Comparison of ENCODE assay signal across 32 cellular contexts in genomic region chrX:28889691-28890090, GRCh38.
"Had no signal": no experiment of that assay in that cellular context is flagged by ENCODE, and none has a peak within 500 bp of the region (broad histone marks: within the 10 kb centered on the region; RNA-seq: fewer than 3 reads in every experiment).

No MANE protein-coding gene starts in this region.

- H3K4me1 ChIP-seq: breast epithelium had no signal

- H3K9me3 ChIP-seq: breast epithelium had no signal

- H3K9me3 Mint-ChIP-seq: activated CD4-positive, alpha-beta memory T cell treated with anti-CD3 and anti-CD28 coated beads, Interleukin-2, amount 10 ng/mL, durations not matched to agents 7 days and 5 days; activated naive CD4-positive, alpha-beta T cell treated with anti-CD3 and anti-CD28 coated beads, Interleukin-2, amount 10 ng/mL, durations not matched to agents 7 days and 5 days; activated naive CD8-positive, alpha-beta T cell treated with anti-CD3 and anti-CD28 coated beads, Interleukin-2, amount 50 U/mL, for 24 hours had no signal

- H3K4me1 Mint-ChIP-seq: activated CD4-positive, alpha-beta memory T cell treated with anti-CD3 and anti-CD28 coated beads, Interleukin-2, amount 10 ng/mL, durations not matched to agents 7 days and 5 days; activated CD8-positive, alpha-beta memory T cell treated with anti-CD3 and anti-CD28 coated beads, Interleukin-2, amount 10 ng/mL, durations not matched to agents 7 days and 5 days; activated naive CD4-positive, alpha-beta T cell treated with anti-CD3 and anti-CD28 coated beads, Interleukin-2, amount 10 ng/mL, durations not matched to agents 7 days and 5 days; activated naive CD8-positive, alpha-beta T cell treated with anti-CD3 and anti-CD28 coated beads, Interleukin-2, amount 50 U/mL, for 24 hours had no signal

- H3K27ac ChIP-seq: breast epithelium, PC-9, RWPE1, WERI-Rb-1 had no signal

- H3K36me3 Mint-ChIP-seq: activated CD8-positive, alpha-beta memory T cell treated with anti-CD3 and anti-CD28 coated beads, Interleukin-2, amount 10 ng/mL, durations not matched to agents 7 days and 5 days; activated naive CD4-positive, alpha-beta T cell treated with anti-CD3 and anti-CD28 coated beads, Interleukin-2, amount 10 ng/mL, durations not matched to agents 7 days and 5 days; activated naive CD8-positive, alpha-beta T cell had no signal

- H3K4me3 ChIP-seq: breast epithelium, PC-9 had no signal

- H3K4me3 Mint-ChIP-seq: activated CD4-positive, alpha-beta memory T cell treated with anti-CD3 and anti-CD28 coated beads, Interleukin-2, amount 10 ng/mL, durations not matched to agents 7 days and 5 days; activated CD8-positive, alpha-beta memory T cell treated with anti-CD3 and anti-CD28 coated beads, Interleukin-2, amount 10 ng/mL, durations not matched to agents 7 days and 5 days; activated naive CD4-positive, alpha-beta T cell treated with anti-CD3 and anti-CD28 coated beads, Interleukin-2, amount 10 ng/mL, durations not matched to agents 7 days and 5 days; activated naive CD8-positive, alpha-beta T cell; activated naive CD8-positive, alpha-beta T cell treated with anti-CD3 and anti-CD28 coated beads, Interleukin-2, amount 50 U/mL, for 24 hours had no signal

- H3K27me3 ChIP-seq: breast epithelium had no signal

- H3K27me3 Mint-ChIP-seq: activated CD4-positive, alpha-beta memory T cell treated with anti-CD3 and anti-CD28 coated beads, Interleukin-2, amount 10 ng/mL, durations not matched to agents 7 days and 5 days; activated CD8-positive, alpha-beta memory T cell treated with anti-CD3 and anti-CD28 coated beads, Interleukin-2, amount 10 ng/mL, durations not matched to agents 7 days and 5 days; activated naive CD4-positive, alpha-beta T cell treated with anti-CD3 and anti-CD28 coated beads, Interleukin-2, amount 10 ng/mL, durations not matched to agents 7 days and 5 days; activated naive CD8-positive, alpha-beta T cell; activated naive CD8-positive, alpha-beta T cell treated with anti-CD3 and anti-CD28 coated beads, Interleukin-2, amount 50 U/mL, for 24 hours had no signal

- H3K36me3 ChIP-seq: breast epithelium, WERI-Rb-1 had no signal

- DNase-seq: activated CD4-positive, alpha-beta memory T cell treated with anti-CD3 and anti-CD28 coated beads, Interleukin-2, amount 10 ng/mL, durations not matched to agents 7 days and 5 days; activated CD4-positive, alpha-beta T cell treated with anti-CD3 and anti-CD28 coated beads for 1 hour; activated CD4-positive, alpha-beta T cell treated with anti-CD3 and anti-CD28 coated beads for 48 hours; activated CD4-positive, CD25-positive, alpha-beta regulatory T cell; activated CD8-positive, alpha-beta memory T cell treated with anti-CD3 and anti-CD28 coated beads for 24 hours; activated CD8-positive, alpha-beta memory T cell treated with anti-CD3 and anti-CD28 coated beads, Interleukin-2, amount 10 ng/mL, durations not matched to agents 7 days and 5 days; activated CD8-positive, alpha-beta memory T cell treated with anti-CD3 and anti-CD28 coated beads, Interleukin-2, amount 50 U/mL, for 48 hours; activated effector memory CD4-positive, alpha-beta T cell treated with Interleukin-2 at 50 U/mL for 16 hours; activated naive CD4-positive, alpha-beta T cell treated with anti-CD3 and anti-CD28 coated beads, Interleukin-2, amount 10 ng/mL, durations not matched to agents 7 days and 5 days; activated naive CD8-positive, alpha-beta T cell treated with anti-CD3 and anti-CD28 coated beads, Interleukin-2, amount 50 U/mL, for 24 hours; activated T-cell treated with anti-CD3 and anti-CD28 coated beads, Interleukin-2, amount 50 U/mL, for 48 hours; anterior cingulate cortex; Kasumi-1; KG1; MM.1S; MV-4-11; NCI-H1092; NCI-H1436 treated with DMSO at 0.1 percent for 48 hours; NCI-H1694 treated with DMSO at 0.1 percent for 48 hours; NCI-H2029; NCI-H226; NCI-H524 treated with DMSO at 0.1 percent for 48 hours; PC-9; SIG-M5; SW 1271; T-helper 1 cell; T-helper 2 cell; T-helper 9 cell; WERI-Rb-1 had no signal

- H3K27ac Mint-ChIP-seq: activated CD4-positive, alpha-beta memory T cell treated with anti-CD3 and anti-CD28 coated beads, Interleukin-2, amount 10 ng/mL, durations not matched to agents 7 days and 5 days; activated CD8-positive, alpha-beta memory T cell treated with anti-CD3 and anti-CD28 coated beads, Interleukin-2, amount 10 ng/mL, durations not matched to agents 7 days and 5 days; activated naive CD4-positive, alpha-beta T cell treated with anti-CD3 and anti-CD28 coated beads, Interleukin-2, amount 10 ng/mL, durations not matched to agents 7 days and 5 days; activated naive CD8-positive, alpha-beta T cell; activated naive CD8-positive, alpha-beta T cell treated with anti-CD3 and anti-CD28 coated beads, Interleukin-2, amount 50 U/mL, for 24 hours had no signal
